Comparison of ENCODE assay signal across 10 cellular contexts in genomic region chr7:113404245-113404644, GRCh38.
DNase-seq lines count a peak whose midpoint lies in the region; ATAC-seq, FAIRE-seq and TF ChIP-seq lines count a peak whose summit lies in the region.
"Had no signal": no experiment of that assay in that cellular context is flagged by ENCODE, and none has a peak within 500 bp of the region (broad histone marks: within the 10 kb centered on the region; RNA-seq: fewer than 3 reads in every experiment).

No MANE protein-coding gene starts in this region.

- H3K4me1 ChIP-seq in OCI-LY1 (ENCODE audit: insufficient read depth, low read length, severe bottlenecking) (no peaks in the 10 kb centered on the region), keratinocyte (ENCODE audit: control insufficient read depth, extremely low read depth, insufficient read depth, low read length) (no peaks in the 10 kb centered on the region), thyroid gland (no peaks in the 10 kb centered on the region)

- intact Hi-C loops in thyroid gland (cut with DNase I) = no loop called here

- TF ChIP-seq CTCF in D721Med (IDR thresholded peaks at IDR 0.05; ENCODE audit: insufficient read depth, missing control alignments) = peak; percentile 19
- peak; percentile 84 for TF ChIP-seq CTCF in OCI-LY1 (IDR thresholded peaks at IDR 0.05; ENCODE audit: low read length)
- TF ChIP-seq CTCF in keratinocyte (optimal IDR thresholded peaks at IDR 0.05 in 1 of 3, IDR thresholded peaks at IDR 0.05 in 1 of 3, conservative IDR thresholded peaks at IDR 0.05 in 1 of 3; ENCODE audit: extremely low read depth in 1 of 3, insufficient read depth in 2 of 3, low read length in 3 of 3) = peak in 2 of 3 experiments; percentile 20 to 42
- TF ChIP-seq CTCF in thyroid gland (IDR thresholded peaks at IDR 0.05) = peak in 3 of 6 experiments; percentile 20 to 23 (median 20)

- no peaks in the 10 kb centered on the region for H3K9me1 ChIP-seq in keratinocyte (ENCODE audit: control insufficient read depth, extremely low read depth, insufficient read depth, low read length)

- H3K4me2 ChIP-seq in OCI-LY1 (ENCODE audit: low read length) (no peak overlapping the region), keratinocyte (ENCODE audit: control insufficient read depth, extremely low read depth, insufficient read depth, low read depth, low read length) (no peak overlapping the region)

- no peaks in the 10 kb centered on the region for H4K20me1 ChIP-seq in OCI-LY1 (ENCODE audit: insufficient read depth, low read length)
- H4K20me1 ChIP-seq in keratinocyte (ENCODE audit: control insufficient read depth, extremely low read depth, insufficient read depth, low read length) = no peaks in the 10 kb centered on the region

- no peak overlapping the region for H2AFZ ChIP-seq in OCI-LY1 (ENCODE audit: low read length)
- no peak overlapping the region for H2AFZ ChIP-seq in keratinocyte (ENCODE audit: control insufficient read depth, low read length)

- H3K9ac ChIP-seq in OCI-LY1 (ENCODE audit: low read length) = no peak overlapping the region
- H3K9ac ChIP-seq in keratinocyte (ENCODE audit: control insufficient read depth, extremely low read depth, insufficient read depth, low read length) = no peak overlapping the region

- dilution Hi-C loops in keratinocyte (cut with MboI; ENCODE audit: extremely low pct_ligation_motif_present, low sequenced_read_pairs) = no loop called here

- no peak for FAIRE-seq in D721Med (lab: Jason Lieb, UNC)
- FAIRE-seq in keratinocyte (lab: Jason Lieb, UNC) = no peak

- DNase-seq in D721Med (ENCODE audit: insufficient read length, low spot score) (no peak), H7 (peak; percentile 26), keratinocyte (ENCODE audit: low read depth, low spot score) (no peak), cerebellum (ENCODE audit: low spot score) (no peak), thyroid gland (no peak)
- DNase-seq: activated T-cell treated with anti-CD3 and anti-CD28 coated beads, Interleukin-2, amount 50 U/mL, for 4 hours; naive thymus-derived CD4-positive, alpha-beta T cell had no signal

- H3K36me3 ChIP-seq in H7 (replicated peaks; ENCODE audit: control insufficient read depth, insufficient read depth, low read length) = no peaks in the 10 kb centered on the region
- H3K36me3 ChIP-seq in OCI-LY1 (ENCODE audit: insufficient read depth, low read length) = no peaks in the 10 kb centered on the region
- no peaks in the 10 kb centered on the region for H3K36me3 ChIP-seq in keratinocyte (ENCODE audit: control insufficient read depth in 2 of 2, extremely low read depth in 1 of 2, insufficient read depth in 2 of 2, low read length in 2 of 2)
- H3K36me3 ChIP-seq in thyroid gland = no peaks in the 10 kb centered on the region

- 64 to 65% methylated on average over 8 of the region's 8 CpGs for WGBS in thyroid gland, 2 donors

- no peaks in the 10 kb centered on the region for H3K79me2 ChIP-seq in OCI-LY1 (ENCODE audit: insufficient read depth, low read length)
- H3K79me2 ChIP-seq in keratinocyte (ENCODE audit: control insufficient read depth, insufficient read depth, low read length) = no peaks in the 10 kb centered on the region

- H3K4me3 ChIP-seq in H7 (ENCODE audit: insufficient read depth, low read depth, low read length) (no peak overlapping the region), OCI-LY1 (ENCODE audit: low read depth, low read length, poor library complexity, severe bottlenecking) (no peak overlapping the region), keratinocyte (ENCODE audit: control insufficient read depth in 2 of 3, extremely low read depth in 1 of 3, insufficient read depth in 2 of 3, low read depth in 1 of 3, low read length in 3 of 3) (no peak overlapping the region), thyroid gland (replicated peaks in 1 of 3) (no peak overlapping the region)

- H3K27me3 ChIP-seq in H7 (ENCODE audit: control insufficient read depth, insufficient read depth, low read length) (no peaks in the 10 kb centered on the region), OCI-LY1 (ENCODE audit: insufficient read depth, low read length) (no peaks in the 10 kb centered on the region), keratinocyte (ENCODE audit: control insufficient read depth, extremely low read depth, insufficient read depth, low read length) (no peaks in the 10 kb centered on the region), thyroid gland (no peaks in the 10 kb centered on the region)

- ATAC-seq in HG02973 (IDR thresholded peaks at IDR 0.05; ENCODE audit: unreplicated experiment) (no peak), GM19023 (IDR thresholded peaks at IDR 0.05; ENCODE audit: unreplicated experiment) (no peak)
- ATAC-seq: activated T-cell treated with anti-CD3 and anti-CD28 coated beads, Interleukin-2, amount 50 U/mL, for 4 hours; naive thymus-derived CD4-positive, alpha-beta T cell had no signal

- H3K9me3 ChIP-seq in OCI-LY1 (ENCODE audit: low read length) (no peaks in the 10 kb centered on the region), keratinocyte (ENCODE audit: control insufficient read depth, low read depth, low read length) (no peaks in the 10 kb centered on the region), thyroid gland (no peaks in the 10 kb centered on the region)

- H3F3A ChIP-seq in OCI-LY1 (ENCODE audit: insufficient read depth, low read length) = no peaks in the 10 kb centered on the region

- H3K27ac ChIP-seq in OCI-LY1 (ENCODE audit: low read depth, low read length, poor library complexity, severe bottlenecking) (no peak overlapping the region), keratinocyte (ENCODE audit: control insufficient read depth, insufficient read depth, low read length) (no peak overlapping the region), thyroid gland (no peak overlapping the region)

- TF ChIP-seq POLR2A in thyroid gland (IDR thresholded peaks at IDR 0.05) = no peak

- no peaks in the 10 kb centered on the region for H3K9me2 ChIP-seq in OCI-LY1 (ENCODE audit: low read depth, low read length)
